Comparison of ENCODE assay signal across 18 cellular contexts in genomic region chr16:55559233-55559632, GRCh38. TPM values are rescaled to one million over a fixed set of nuclear protein-coding genes. Genes with fewer than 3 reads are reported as not detected.
DNase-seq lines count a peak whose midpoint lies in the region; ATAC-seq, FAIRE-seq and TF ChIP-seq lines count a peak whose summit lies in the region.
"Had no signal": no experiment of that assay in that cellular context is flagged by ENCODE, and none has a peak within 500 bp of the region (broad histone marks: within the 10 kb centered on the region; RNA-seq: fewer than 3 reads in every experiment).

No MANE protein-coding gene starts in this region.

- no peaks in the 10 kb centered on the region for H3K27me3 ChIP-seq in astrocyte (ENCODE audit: insufficient read depth, low read length)
- H3K27me3 ChIP-seq in spleen (replicated peaks in 1 of 7) = no peaks in the 10 kb centered on the region
- no peaks in the 10 kb centered on the region for H3K27me3 ChIP-seq in foreskin keratinocyte
- H3K27me3 ChIP-seq: BLaER1 treated with 17β-estradiol and CSF1 and Interleukin-3, amounts not matched to agents 10 nM and 100 nM; SJCRH30; testis had no signal

- H3K27ac Mint-ChIP-seq in astrocyte (ENCODE audit: unreplicated experiment) = no peak overlapping the region
- peak overlapping the region; percentile 18 for H3K27ac Mint-ChIP-seq in type B pancreatic cell
- H3K27ac Mint-ChIP-seq: activated CD4-positive, alpha-beta T cell treated with anti-CD3 and anti-CD28 coated beads, Interleukin-2, amount 10 ng/mL, durations not matched to agents 7 days and 5 days; activated naive CD4-positive, alpha-beta T cell treated with anti-CD3 and anti-CD28 coated beads, Interleukin-2, amount 50 U/mL, for 24 hours; natural killer cell treated with Interleukin-12 subunit alpha and Interleukin-12 subunit beta and Interleukin-15 and Interleukin-18, amount 100 ng/mL, for 72 hours had no signal

- H3K27me3 Mint-ChIP-seq in astrocyte (ENCODE audit: low read depth, unreplicated experiment) (no peaks in the 10 kb centered on the region), type B pancreatic cell (no peaks in the 10 kb centered on the region)
- H3K27me3 Mint-ChIP-seq: activated naive CD4-positive, alpha-beta T cell treated with anti-CD3 and anti-CD28 coated beads, Interleukin-2, amount 50 U/mL, for 24 hours had no signal

- H2AFZ ChIP-seq in astrocyte (ENCODE audit: low read depth, low read length) = no peak overlapping the region

- H3K4me1 ChIP-seq in astrocyte (ENCODE audit: insufficient read depth, low read length) = peaks cover 13% of the 10 kb centered on the region
- H3K4me1 ChIP-seq in spleen = peaks cover 0 to 3% (median 0%) of the 10 kb centered on the region in 6 donors
- peaks cover 18% of the 10 kb centered on the region for H3K4me1 ChIP-seq in foreskin keratinocyte
- H3K4me1 ChIP-seq: SJCRH30 had no signal

- ATAC-seq in esophagus mucosa (peak; percentile 84), left colon (peak; percentile 81), foreskin keratinocyte (no peak)
- ATAC-seq: natural killer cell treated with Interleukin-12 subunit alpha and Interleukin-12 subunit beta and Interleukin-15 and Interleukin-18, amount 100 ng/mL, for 72 hours had no signal

- TF ChIP-seq CTCF in astrocyte (IDR thresholded peaks at IDR 0.05; ENCODE audit: insufficient read depth, low read depth, low read length) (no peak), type B pancreatic cell (conservative IDR thresholded peaks at IDR 0.05) (no peak), spleen (IDR thresholded peaks at IDR 0.05 in 8 of 11, conservative IDR thresholded peaks at IDR 0.05 in 3 of 11) (no peak), foreskin keratinocyte (conservative IDR thresholded peaks at IDR 0.05) (no peak)

- H3K9me3 ChIP-seq in astrocyte (ENCODE audit: insufficient read depth, low read depth, low read length) (no peaks in the 10 kb centered on the region), spleen (no peaks in the 10 kb centered on the region)
- H3K9me3 ChIP-seq: SJCRH30, testis had no signal

- peaks cover 8% of the 10 kb centered on the region for H3K4me1 Mint-ChIP-seq in astrocyte (ENCODE audit: low read depth, unreplicated experiment)
- H3K4me1 Mint-ChIP-seq in type B pancreatic cell (ENCODE audit: unreplicated experiment) = peaks cover 14% of the 10 kb centered on the region
- H3K4me1 Mint-ChIP-seq: activated CD4-positive, alpha-beta T cell treated with anti-CD3 and anti-CD28 coated beads, Interleukin-2, amount 10 ng/mL, durations not matched to agents 7 days and 5 days; activated naive CD4-positive, alpha-beta T cell treated with anti-CD3 and anti-CD28 coated beads, Interleukin-2, amount 50 U/mL, for 24 hours; central memory CD8-positive, alpha-beta T cell had no signal

- TF ChIP-seq POLR2A in spleen (IDR thresholded peaks at IDR 0.05) = no peak

- no peaks in the 10 kb centered on the region for H3K79me2 ChIP-seq in astrocyte (ENCODE audit: insufficient read depth, low read length)

- DNase-seq in astrocyte (ENCODE audit: low read depth) (peak; percentile 58), left colon (no peak), type B pancreatic cell (ENCODE audit: extremely low spot score, unreplicated experiment) (no peak), spleen (no peak), posterior cingulate gyrus (no peak), foreskin keratinocyte (no peak)
- DNase-seq: activated CD4-positive, alpha-beta T cell treated with anti-CD3 and anti-CD28 coated beads, Interleukin-2, amount 10 ng/mL, durations not matched to agents 7 days and 5 days; activated T-cell treated with anti-CD3 and anti-CD28 coated beads for 4 hours; DMS153; NCI-H1105; SJCRH30; T1000; testis had no signal

- intact Hi-C loops in left colon (cut with DNase I, micrococcal nuclease) (no loop called here), spleen (cut with DNase I; ENCODE audit: low total_unique reads) (no loop called here), posterior cingulate gyrus (cut with DNase I) (no loop called here)

- H3K4me3 Mint-ChIP-seq in astrocyte (ENCODE audit: unreplicated experiment) (no peak overlapping the region), type B pancreatic cell (no peak overlapping the region)
- H3K4me3 Mint-ChIP-seq: activated CD4-positive, alpha-beta T cell treated with anti-CD3 and anti-CD28 coated beads, Interleukin-2, amount 10 ng/mL, durations not matched to agents 7 days and 5 days; activated naive CD4-positive, alpha-beta T cell treated with anti-CD3 and anti-CD28 coated beads, Interleukin-2, amount 50 U/mL, for 24 hours; central memory CD8-positive, alpha-beta T cell; natural killer cell treated with Interleukin-12 subunit alpha and Interleukin-12 subunit beta and Interleukin-15 and Interleukin-18, amount 100 ng/mL, for 72 hours had no signal

- H3K36me3 ChIP-seq in astrocyte (ENCODE audit: insufficient read depth, low read length) (peaks cover 5% of the 10 kb centered on the region), spleen (peaks cover 0 to 39% (median 0%) of the 10 kb centered on the region in 6 donors)
- H3K36me3 ChIP-seq: SJCRH30 had no signal

- no peak overlapping the region for H3K4me3 ChIP-seq in astrocyte (ENCODE audit: insufficient read depth, low read depth, low read length)
- H3K4me3 ChIP-seq in spleen = no peak overlapping the region
- H3K4me3 ChIP-seq: BLaER1 treated with 17β-estradiol and CSF1 and Interleukin-3, amounts not matched to agents 10 nM and 100 nM; SJCRH30; testis had no signal

- peak overlapping the region; percentile 58 for H3K4me2 ChIP-seq in astrocyte (ENCODE audit: low read length)
- H3K4me2 ChIP-seq: BLaER1 treated with 17β-estradiol and CSF1 and Interleukin-3, amounts not matched to agents 10 nM and 100 nM had no signal

- H3K36me3 Mint-ChIP-seq in astrocyte (ENCODE audit: low read depth, unreplicated experiment) (peaks cover 30% of the 10 kb centered on the region), type B pancreatic cell (peaks cover 17% of the 10 kb centered on the region)
- H3K36me3 Mint-ChIP-seq: activated naive CD4-positive, alpha-beta T cell treated with anti-CD3 and anti-CD28 coated beads, Interleukin-2, amount 50 U/mL, for 24 hours; natural killer cell treated with Interleukin-12 subunit alpha and Interleukin-12 subunit beta and Interleukin-15 and Interleukin-18, amount 100 ng/mL, for 72 hours had no signal

- H3K9me3 Mint-ChIP-seq in astrocyte (ENCODE audit: unreplicated experiment) (no peaks in the 10 kb centered on the region), type B pancreatic cell (peaks cover 5% of the 10 kb centered on the region)
- H3K9me3 Mint-ChIP-seq: activated CD4-positive, alpha-beta T cell treated with anti-CD3 and anti-CD28 coated beads, Interleukin-2, amount 10 ng/mL, durations not matched to agents 7 days and 5 days had no signal

- H3K9ac ChIP-seq in astrocyte (ENCODE audit: low read length) = no peak overlapping the region
- H3K9ac ChIP-seq: BLaER1 treated with 17β-estradiol and CSF1 and Interleukin-3, amounts not matched to agents 10 nM and 100 nM had no signal

- peaks cover 6% of the 10 kb centered on the region for H4K20me1 ChIP-seq in astrocyte (ENCODE audit: insufficient read depth, low read length)
- H4K20me1 ChIP-seq: BLaER1 treated with 17β-estradiol and CSF1 and Interleukin-3, amounts not matched to agents 10 nM and 100 nM had no signal

- FAIRE-seq in astrocyte (lab: Jason Lieb, UNC) = no peak

- no peak overlapping the region for H3K27ac ChIP-seq in astrocyte (ENCODE audit: low read depth, low read length)
- no peak overlapping the region for H3K27ac ChIP-seq in spleen
- H3K27ac ChIP-seq in foreskin keratinocyte = no peak overlapping the region
- H3K27ac ChIP-seq: BLaER1 treated with 17β-estradiol and CSF1 and Interleukin-3, amounts not matched to agents 10 nM and 100 nM; SJCRH30; testis had no signal

RNA-seq across cellular contexts. Expression of gene CAPNS2, which starts 7.3 kb away (rescaled TPM):
- total RNA-seq in astrocyte (2.1 and 3.4 TPM in 2 replicates), esophagus mucosa (28.0 TPM), left colon (under 1 TPM; 0.40 to 0.70 TPM), type B pancreatic cell (ENCODE audit: low replicate concordance) (4.7 and 24.6 TPM in 2 replicates), spleen (1 to 10 TPM in 5 of 7 donors, not detected in 2; 1.3 to 3.9 (median 3.0) TPM), foreskin keratinocyte (5.6 and 18.0 TPM in 2 replicates)
- polyA plus RNA-seq in spleen (under 1 TPM in 1 of 3 donors, not detected in 2; 0.09 TPM), foreskin keratinocyte (5.9 and 19.6 TPM in 2 replicates)
- total RNA-seq: activated CD4-positive, alpha-beta T cell treated with anti-CD3 and anti-CD28 coated beads, Interleukin-2, amount 10 ng/mL, durations not matched to agents 7 days and 5 days; natural killer cell treated with Interleukin-12 subunit alpha and Interleukin-12 subunit beta and Interleukin-15 and Interleukin-18, amount 100 ng/mL, for 72 hours; SJCRH30 had no signal

RNA-seq across cellular contexts. Expression of gene LPCAT2, which starts 50.4 kb away (rescaled TPM):
- total RNA-seq in astrocyte (67.1 and 74.4 TPM in 2 replicates), esophagus mucosa (9.8 TPM), left colon (10 to 100 TPM; 14.0 to 17.9 TPM), type B pancreatic cell (ENCODE audit: low replicate concordance) (18.9 and 38.6 TPM in 2 replicates), spleen (10 to 100 TPM; 28.7 to 44.3 (median 41.7) TPM), foreskin keratinocyte (30.0 and 32.5 TPM in 2 replicates)
- polyA plus RNA-seq in spleen (1 to 10 TPM; 3.4 to 5.3 (median 4.8) TPM), foreskin keratinocyte (11.8 and 15.1 TPM in 2 replicates)
